1 cellular context compared by ENCODE assay signal in the genomic region with DNA sequence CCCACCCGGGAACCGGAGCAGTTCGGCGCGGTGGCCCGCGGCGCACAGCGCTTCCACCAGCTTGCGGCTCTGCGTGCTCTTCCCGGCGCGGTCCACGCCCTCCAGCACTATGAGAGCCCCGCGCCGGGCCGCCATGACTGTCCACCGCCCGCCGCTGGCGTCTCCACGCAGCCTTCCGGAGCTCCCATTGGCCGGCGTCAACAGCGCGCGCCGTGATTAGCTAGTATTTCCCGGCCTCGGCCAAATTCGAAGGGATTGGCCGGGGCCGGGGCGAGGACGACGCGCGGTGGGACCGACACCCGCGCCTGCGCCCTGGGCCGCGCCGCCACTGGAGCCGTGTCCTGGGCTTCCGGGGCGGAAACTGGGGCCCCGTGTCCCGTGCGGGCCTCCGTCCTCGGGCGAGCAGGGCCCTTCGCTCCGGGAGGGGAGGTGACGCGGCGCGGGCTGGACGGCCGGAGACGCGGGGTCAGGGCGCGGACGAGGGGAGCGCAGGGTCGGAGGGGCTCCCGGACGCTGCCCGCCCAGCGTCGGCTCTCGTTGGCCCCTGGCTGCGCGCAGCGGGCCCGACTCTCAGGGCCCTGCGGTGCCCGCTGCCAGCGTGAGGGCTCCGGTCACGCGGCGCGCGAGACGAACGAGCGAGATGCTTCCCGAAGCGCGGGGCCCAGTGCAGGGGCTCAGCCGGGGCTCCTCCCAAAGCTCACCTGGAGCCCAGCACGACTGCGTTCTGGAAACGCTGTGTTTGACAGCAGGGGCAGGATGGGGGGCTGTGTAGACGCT.
TF ChIP-seq lines count a peak whose summit lies in the region.

A gene with protein sequence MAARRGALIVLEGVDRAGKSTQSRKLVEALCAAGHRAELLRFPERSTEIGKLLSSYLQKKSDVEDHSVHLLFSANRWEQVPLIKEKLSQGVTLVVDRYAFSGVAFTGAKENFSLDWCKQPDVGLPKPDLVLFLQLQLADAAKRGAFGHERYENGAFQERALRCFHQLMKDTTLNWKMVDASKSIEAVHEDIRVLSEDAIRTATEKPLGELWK (minus strand): TSS at position 167 of the 777 bp plus-strand sequence. CDS start 32 bp downstream, at position 135.

TF ChIP-seq in K562, 482 proteins besides CTCF, POLR2A, EP300 and RAD21 (continued from another document):
- TF ChIP-seq, protein P1, sequence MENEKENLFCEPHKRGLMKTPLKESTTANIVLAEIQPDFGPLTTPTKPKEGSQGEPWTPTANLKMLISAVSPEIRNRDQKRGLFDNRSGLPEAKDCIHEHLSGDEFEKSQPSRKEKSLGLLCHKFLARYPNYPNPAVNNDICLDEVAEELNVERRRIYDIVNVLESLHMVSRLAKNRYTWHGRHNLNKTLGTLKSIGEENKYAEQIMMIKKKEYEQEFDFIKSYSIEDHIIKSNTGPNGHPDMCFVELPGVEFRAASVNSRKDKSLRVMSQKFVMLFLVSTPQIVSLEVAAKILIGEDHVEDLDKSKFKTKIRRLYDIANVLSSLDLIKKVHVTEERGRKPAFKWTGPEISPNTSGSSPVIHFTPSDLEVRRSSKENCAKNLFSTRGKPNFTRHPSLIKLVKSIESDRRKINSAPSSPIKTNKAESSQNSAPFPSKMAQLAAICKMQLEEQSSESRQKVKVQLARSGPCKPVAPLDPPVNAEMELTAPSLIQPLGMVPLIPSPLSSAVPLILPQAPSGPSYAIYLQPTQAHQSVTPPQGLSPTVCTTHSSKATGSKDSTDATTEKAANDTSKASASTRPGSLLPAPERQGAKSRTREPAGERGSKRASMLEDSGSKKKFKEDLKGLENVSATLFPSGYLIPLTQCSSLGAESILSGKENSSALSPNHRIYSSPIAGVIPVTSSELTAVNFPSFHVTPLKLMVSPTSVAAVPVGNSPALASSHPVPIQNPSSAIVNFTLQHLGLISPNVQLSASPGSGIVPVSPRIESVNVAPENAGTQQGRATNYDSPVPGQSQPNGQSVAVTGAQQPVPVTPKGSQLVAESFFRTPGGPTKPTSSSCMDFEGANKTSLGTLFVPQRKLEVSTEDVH (IDR thresholded peaks at IDR 0.05; ENCODE audit: low read depth, partially characterized antibody) = no peak
- TF ChIP-seq FIP1L1 (IDR thresholded peaks at IDR 0.05; ENCODE audit: low read depth, low read length, poor library complexity, severe bottlenecking) = peak; percentile 77
- TF ChIP-seq NR2C2 (CRISPR knock-in tag; IDR thresholded peaks at IDR 0.05) = no peak
- TF ChIP-seq NR2C2 (tag; IDR thresholded peaks at IDR 0.05) = peak; percentile 63; the same call in 1 of the 2 replicates
- TF ChIP-seq PCBP2 (IDR thresholded peaks at IDR 0.05; ENCODE audit: low read depth, low read length, poor library complexity, severe bottlenecking) = no peak
- TF ChIP-seq ZNF764 (CRISPR knock-in tag; IDR thresholded peaks at IDR 0.05; ENCODE audit: low read depth) = no peak
- TF ChIP-seq, protein P2, sequence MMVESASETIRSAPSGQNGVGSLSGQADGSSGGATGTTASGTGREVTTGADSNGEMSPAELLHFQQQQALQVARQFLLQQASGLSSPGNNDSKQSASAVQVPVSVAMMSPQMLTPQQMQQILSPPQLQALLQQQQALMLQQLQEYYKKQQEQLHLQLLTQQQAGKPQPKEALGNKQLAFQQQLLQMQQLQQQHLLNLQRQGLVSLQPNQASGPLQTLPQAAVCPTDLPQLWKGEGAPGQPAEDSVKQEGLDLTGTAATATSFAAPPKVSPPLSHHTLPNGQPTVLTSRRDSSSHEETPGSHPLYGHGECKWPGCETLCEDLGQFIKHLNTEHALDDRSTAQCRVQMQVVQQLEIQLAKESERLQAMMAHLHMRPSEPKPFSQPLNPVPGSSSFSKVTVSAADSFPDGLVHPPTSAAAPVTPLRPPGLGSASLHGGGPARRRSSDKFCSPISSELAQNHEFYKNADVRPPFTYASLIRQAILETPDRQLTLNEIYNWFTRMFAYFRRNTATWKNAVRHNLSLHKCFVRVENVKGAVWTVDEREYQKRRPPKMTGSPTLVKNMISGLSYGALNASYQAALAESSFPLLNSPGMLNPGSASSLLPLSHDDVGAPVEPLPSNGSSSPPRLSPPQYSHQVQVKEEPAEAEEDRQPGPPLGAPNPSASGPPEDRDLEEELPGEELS (CRISPR knock-in tag; IDR thresholded peaks at IDR 0.05; ENCODE audit: borderline replicate concordance) = no peak; the same call in 1 of the 2 replicates
- TF ChIP-seq, protein P3, sequence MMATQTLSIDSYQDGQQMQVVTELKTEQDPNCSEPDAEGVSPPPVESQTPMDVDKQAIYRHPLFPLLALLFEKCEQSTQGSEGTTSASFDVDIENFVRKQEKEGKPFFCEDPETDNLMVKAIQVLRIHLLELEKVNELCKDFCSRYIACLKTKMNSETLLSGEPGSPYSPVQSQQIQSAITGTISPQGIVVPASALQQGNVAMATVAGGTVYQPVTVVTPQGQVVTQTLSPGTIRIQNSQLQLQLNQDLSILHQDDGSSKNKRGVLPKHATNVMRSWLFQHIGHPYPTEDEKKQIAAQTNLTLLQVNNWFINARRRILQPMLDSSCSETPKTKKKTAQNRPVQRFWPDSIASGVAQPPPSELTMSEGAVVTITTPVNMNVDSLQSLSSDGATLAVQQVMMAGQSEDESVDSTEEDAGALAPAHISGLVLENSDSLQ (IDR thresholded peaks at IDR 0.05) = no peak
- no peak for TF ChIP-seq NR1H2 (CRISPR knock-in tag; IDR thresholded peaks at IDR 0.05)
- no peak for TF ChIP-seq U2AF1 (optimal IDR thresholded peaks at IDR 0.05; ENCODE audit: low read depth, low read length)
- peak; percentile 35 for TF ChIP-seq FOS (IDR thresholded peaks at IDR 0.05; ENCODE audit: extremely low read depth, insufficient read length)
- TF ChIP-seq, protein P4, sequence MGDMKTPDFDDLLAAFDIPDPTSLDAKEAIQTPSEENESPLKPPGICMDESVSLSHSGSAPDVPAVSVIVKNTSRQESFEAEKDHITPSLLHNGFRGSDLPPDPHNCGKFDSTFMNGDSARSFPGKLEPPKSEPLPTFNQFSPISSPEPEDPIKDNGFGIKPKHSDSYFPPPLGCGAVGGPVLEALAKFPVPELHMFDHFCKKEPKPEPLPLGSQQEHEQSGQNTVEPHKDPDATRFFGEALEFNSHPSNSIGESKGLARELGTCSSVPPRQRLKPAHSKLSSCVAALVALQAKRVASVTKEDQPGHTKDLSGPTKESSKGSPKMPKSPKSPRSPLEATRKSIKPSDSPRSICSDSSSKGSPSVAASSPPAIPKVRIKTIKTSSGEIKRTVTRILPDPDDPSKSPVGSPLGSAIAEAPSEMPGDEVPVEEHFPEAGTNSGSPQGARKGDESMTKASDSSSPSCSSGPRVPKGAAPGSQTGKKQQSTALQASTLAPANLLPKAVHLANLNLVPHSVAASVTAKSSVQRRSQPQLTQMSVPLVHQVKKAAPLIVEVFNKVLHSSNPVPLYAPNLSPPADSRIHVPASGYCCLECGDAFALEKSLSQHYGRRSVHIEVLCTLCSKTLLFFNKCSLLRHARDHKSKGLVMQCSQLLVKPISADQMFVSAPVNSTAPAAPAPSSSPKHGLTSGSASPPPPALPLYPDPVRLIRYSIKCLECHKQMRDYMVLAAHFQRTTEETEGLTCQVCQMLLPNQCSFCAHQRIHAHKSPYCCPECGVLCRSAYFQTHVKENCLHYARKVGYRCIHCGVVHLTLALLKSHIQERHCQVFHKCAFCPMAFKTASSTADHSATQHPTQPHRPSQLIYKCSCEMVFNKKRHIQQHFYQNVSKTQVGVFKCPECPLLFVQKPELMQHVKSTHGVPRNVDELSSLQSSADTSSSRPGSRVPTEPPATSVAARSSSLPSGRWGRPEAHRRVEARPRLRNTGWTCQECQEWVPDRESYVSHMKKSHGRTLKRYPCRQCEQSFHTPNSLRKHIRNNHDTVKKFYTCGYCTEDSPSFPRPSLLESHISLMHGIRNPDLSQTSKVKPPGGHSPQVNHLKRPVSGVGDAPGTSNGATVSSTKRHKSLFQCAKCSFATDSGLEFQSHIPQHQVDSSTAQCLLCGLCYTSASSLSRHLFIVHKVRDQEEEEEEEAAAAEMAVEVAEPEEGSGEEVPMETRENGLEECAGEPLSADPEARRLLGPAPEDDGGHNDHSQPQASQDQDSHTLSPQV (IDR thresholded peaks at IDR 0.05) = peak; percentile 33; the same call in 1 of the 2 replicates
- TF ChIP-seq SMARCB1 (IDR thresholded peaks at IDR 0.05; ENCODE audit: insufficient read length, low read depth) = no peak
- TF ChIP-seq, protein P5, sequence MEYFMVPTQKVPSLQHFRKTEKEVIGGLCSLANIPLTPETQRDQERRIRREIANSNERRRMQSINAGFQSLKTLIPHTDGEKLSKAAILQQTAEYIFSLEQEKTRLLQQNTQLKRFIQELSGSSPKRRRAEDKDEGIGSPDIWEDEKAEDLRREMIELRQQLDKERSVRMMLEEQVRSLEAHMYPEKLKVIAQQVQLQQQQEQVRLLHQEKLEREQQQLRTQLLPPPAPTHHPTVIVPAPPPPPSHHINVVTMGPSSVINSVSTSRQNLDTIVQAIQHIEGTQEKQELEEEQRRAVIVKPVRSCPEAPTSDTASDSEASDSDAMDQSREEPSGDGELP (CRISPR knock-in tag; IDR thresholded peaks at IDR 0.05; ENCODE audit: borderline replicate concordance) = peak; percentile 38
- TF ChIP-seq, protein P6, sequence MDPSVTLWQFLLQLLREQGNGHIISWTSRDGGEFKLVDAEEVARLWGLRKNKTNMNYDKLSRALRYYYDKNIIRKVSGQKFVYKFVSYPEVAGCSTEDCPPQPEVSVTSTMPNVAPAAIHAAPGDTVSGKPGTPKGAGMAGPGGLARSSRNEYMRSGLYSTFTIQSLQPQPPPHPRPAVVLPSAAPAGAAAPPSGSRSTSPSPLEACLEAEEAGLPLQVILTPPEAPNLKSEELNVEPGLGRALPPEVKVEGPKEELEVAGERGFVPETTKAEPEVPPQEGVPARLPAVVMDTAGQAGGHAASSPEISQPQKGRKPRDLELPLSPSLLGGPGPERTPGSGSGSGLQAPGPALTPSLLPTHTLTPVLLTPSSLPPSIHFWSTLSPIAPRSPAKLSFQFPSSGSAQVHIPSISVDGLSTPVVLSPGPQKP (CRISPR knock-in tag; IDR thresholded peaks at IDR 0.05) = no peak
- no peak for TF ChIP-seq SETDB1 (IDR thresholded peaks at IDR 0.05; ENCODE audit: low read length)
- TF ChIP-seq, protein P7, sequence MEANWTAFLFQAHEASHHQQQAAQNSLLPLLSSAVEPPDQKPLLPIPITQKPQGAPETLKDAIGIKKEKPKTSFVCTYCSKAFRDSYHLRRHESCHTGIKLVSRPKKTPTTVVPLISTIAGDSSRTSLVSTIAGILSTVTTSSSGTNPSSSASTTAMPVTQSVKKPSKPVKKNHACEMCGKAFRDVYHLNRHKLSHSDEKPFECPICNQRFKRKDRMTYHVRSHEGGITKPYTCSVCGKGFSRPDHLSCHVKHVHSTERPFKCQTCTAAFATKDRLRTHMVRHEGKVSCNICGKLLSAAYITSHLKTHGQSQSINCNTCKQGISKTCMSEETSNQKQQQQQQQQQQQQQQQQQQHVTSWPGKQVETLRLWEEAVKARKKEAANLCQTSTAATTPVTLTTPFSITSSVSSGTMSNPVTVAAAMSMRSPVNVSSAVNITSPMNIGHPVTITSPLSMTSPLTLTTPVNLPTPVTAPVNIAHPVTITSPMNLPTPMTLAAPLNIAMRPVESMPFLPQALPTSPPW (CRISPR knock-in tag; IDR thresholded peaks at IDR 0.05) = peak; percentile 74
- TF ChIP-seq RCOR1 (IDR thresholded peaks at IDR 0.05; ENCODE audit: borderline replicate concordance in 1 of 2, low read depth in 2 of 2, low read length in 2 of 2) = no peak
- TF ChIP-seq KDM5B (IDR thresholded peaks at IDR 0.05; ENCODE audit: insufficient replicate concordance, low read depth, low read length) = peak; percentile 54
- TF ChIP-seq FOSL1 (tag; conservative IDR thresholded peaks at IDR 0.05) = 0 out of 2 replicates have a peak, but pooled peaks have one; percentile 11
TF ChIP-seq in K562: peak in this region for 108.
